Comparison of ENCODE assay signal across 9 cellular contexts in genomic region chr16:8818499-8819270, GRCh38. TPM values are rescaled to one million over a fixed set of nuclear protein-coding genes. Genes with fewer than 3 reads are reported as not detected.
A peak's percentile ranks its signal among the peaks of the same experiment; 100 is the strongest.
DNase-seq lines count a peak whose midpoint lies in the region; ATAC-seq, FAIRE-seq and TF ChIP-seq lines count a peak whose summit lies in the region.
"Had no signal": no experiment of that assay in that cellular context is flagged by ENCODE, and none has a peak within 500 bp of the region (broad histone marks: within the 10 kb centered on the region; RNA-seq: fewer than 3 reads in every experiment).

No MANE protein-coding gene starts in this region.

- no peak for DNase-seq in GM12892 (ENCODE audit: insufficient read length)
- no peak for DNase-seq in activated T-helper 1 cell treated with anti-CD3 and anti-CD28 coated beads, Interleukin-12 subunit alpha, Interleukin-12 subunit beta, Interleukin-2, Interleukin-4 antibody, amounts not matched to agents 30 ng/mL and 10 ng/mL and 1 ng/mL, durations not matched to agents 14 hours and 24 hours and 36 hours (ENCODE audit: low spot score)
- DNase-seq in iPS-NIHi11 (ENCODE audit: low spot score): no peak
- DNase-seq in activated CD4-positive, alpha-beta T cell treated with anti-CD3 and anti-CD28 coated beads, Interleukin-2, amount 50 U/mL, for 48 hours: no peak
- DNase-seq in NCI-H1436 treated with DMSO at 0.1 percent for 48 hours (lab: John Stamatoyannopoulos, UW): no peak

- peaks cover 58% of the 10 kb centered on the region for H3K36me3 Mint-ChIP-seq in activated T-helper 1 cell treated with anti-CD3 and anti-CD28 coated beads, Interleukin-12 subunit alpha, Interleukin-12 subunit beta, Interleukin-2, Interleukin-4 antibody, amounts not matched to agents 30 ng/mL and 10 ng/mL and 1 ng/mL, durations not matched to agents 14 hours and 24 hours and 36 hours (ENCODE audit: low read depth)

- TF ChIP-seq POLR2A in GM12892 (IDR thresholded peaks at IDR 0.05; ENCODE audit: low read depth, low read length): no peak

- FAIRE-seq in GM12892 (lab: Jason Lieb, UNC): peak; percentile 72
- FAIRE-seq: astrocyte had no signal

- H3K9me3 Mint-ChIP-seq in activated T-helper 1 cell treated with anti-CD3 and anti-CD28 coated beads, Interleukin-12 subunit alpha, Interleukin-12 subunit beta, Interleukin-2, Interleukin-4 antibody, amounts not matched to agents 30 ng/mL and 10 ng/mL and 1 ng/mL, durations not matched to agents 14 hours and 24 hours and 36 hours: no peaks in the 10 kb centered on the region

- H3K4me1 Mint-ChIP-seq in activated T-helper 1 cell treated with anti-CD3 and anti-CD28 coated beads, Interleukin-12 subunit alpha, Interleukin-12 subunit beta, Interleukin-2, Interleukin-4 antibody, amounts not matched to agents 30 ng/mL and 10 ng/mL and 1 ng/mL, durations not matched to agents 14 hours and 24 hours and 36 hours (ENCODE audit: low read depth): peaks cover 44% of the 10 kb centered on the region

- intact Hi-C loops in activated T-helper 1 cell treated with anti-CD3 and anti-CD28 coated beads, Interleukin-12 subunit alpha, Interleukin-12 subunit beta, Interleukin-2, Interleukin-4 antibody, amounts not matched to agents 30 ng/mL and 10 ng/mL and 1 ng/mL, durations not matched to agents 14 hours and 24 hours and 36 hours (cut with micrococcal nuclease): loop anchor here (5.0 kb wide), 1 partner anchor 49 kb away; the partner anchor contains the start of gene CARHSP1

- H3K27ac Mint-ChIP-seq in activated T-helper 1 cell treated with anti-CD3 and anti-CD28 coated beads, Interleukin-12 subunit alpha, Interleukin-12 subunit beta, Interleukin-2, Interleukin-4 antibody, amounts not matched to agents 30 ng/mL and 10 ng/mL and 1 ng/mL, durations not matched to agents 14 hours and 24 hours and 36 hours: peak overlapping the region; percentile 70

- no peak overlapping the region for H3K4me3 Mint-ChIP-seq in activated T-helper 1 cell treated with anti-CD3 and anti-CD28 coated beads, Interleukin-12 subunit alpha, Interleukin-12 subunit beta, Interleukin-2, Interleukin-4 antibody, amounts not matched to agents 30 ng/mL and 10 ng/mL and 1 ng/mL, durations not matched to agents 14 hours and 24 hours and 36 hours

- ATAC-seq in GM19438 (IDR thresholded peaks at IDR 0.05; ENCODE audit: low read depth, unreplicated experiment): peak; percentile 68
- ATAC-seq in HG03039 (IDR thresholded peaks at IDR 0.05; ENCODE audit: unreplicated experiment): peak; percentile 71
- ATAC-seq in HG02623 (IDR thresholded peaks at IDR 0.05; ENCODE audit: unreplicated experiment): no peak

- no peaks in the 10 kb centered on the region for H3K27me3 Mint-ChIP-seq in activated T-helper 1 cell treated with anti-CD3 and anti-CD28 coated beads, Interleukin-12 subunit alpha, Interleukin-12 subunit beta, Interleukin-2, Interleukin-4 antibody, amounts not matched to agents 30 ng/mL and 10 ng/mL and 1 ng/mL, durations not matched to agents 14 hours and 24 hours and 36 hours (ENCODE audit: insufficient read depth)

RNA-seq across cellular contexts. Expression of gene PMM2, which starts 21.0 kb away (rescaled TPM):
- polyA plus RNA-seq in GM12892 (2012; ENCODE audit: missing spikeins): 26.7 TPM
- 82.9 and 88.7 TPM in 2 replicates for total RNA-seq in activated T-helper 1 cell treated with anti-CD3 and anti-CD28 coated beads, Interleukin-12 subunit alpha, Interleukin-12 subunit beta, Interleukin-2, Interleukin-4 antibody, amounts not matched to agents 30 ng/mL and 10 ng/mL and 1 ng/mL, durations not matched to agents 14 hours and 24 hours and 36 hours

RNA-seq across cellular contexts. Expression of gene TMEM186, which starts 21.2 kb away (rescaled TPM):
- polyA plus RNA-seq in GM12892 (2012; ENCODE audit: missing spikeins): 15.8 TPM
- 16.9 and 19.0 TPM in 2 replicates for total RNA-seq in activated T-helper 1 cell treated with anti-CD3 and anti-CD28 coated beads, Interleukin-12 subunit alpha, Interleukin-12 subunit beta, Interleukin-2, Interleukin-4 antibody, amounts not matched to agents 30 ng/mL and 10 ng/mL and 1 ng/mL, durations not matched to agents 14 hours and 24 hours and 36 hours

RNA-seq across cellular contexts. Expression of gene CARHSP1, which starts 50.1 kb away (rescaled TPM):
- polyA plus RNA-seq in GM12892 (2012; ENCODE audit: missing spikeins): 46.9 TPM
- 79.4 and 80.5 TPM in 2 replicates for total RNA-seq in activated T-helper 1 cell treated with anti-CD3 and anti-CD28 coated beads, Interleukin-12 subunit alpha, Interleukin-12 subunit beta, Interleukin-2, Interleukin-4 antibody, amounts not matched to agents 30 ng/mL and 10 ng/mL and 1 ng/mL, durations not matched to agents 14 hours and 24 hours and 36 hours
